1 cellular context compared by ENCODE assay signal in genomic region chr13:89402211-89402610, GRCh38.
TF ChIP-seq lines count a peak whose summit lies in the region.

No MANE protein-coding gene starts in this region.

TF ChIP-seq in HepG2, 621 proteins besides CTCF, POLR2A, EP300 and RAD21 (continued from another document):
- TF ChIP-seq ATF5 (CRISPR knock-in tag; IDR thresholded peaks at IDR 0.05; ENCODE audit: low read depth), result no peak
- TF ChIP-seq ZNF839 (CRISPR knock-in tag; IDR thresholded peaks at IDR 0.05; ENCODE audit: borderline replicate concordance), result no peak
- TF ChIP-seq ZNF713 (CRISPR knock-in tag; IDR thresholded peaks at IDR 0.05), result no peak
- TF ChIP-seq HNF1A (IDR thresholded peaks at IDR 0.05; ENCODE audit: low read depth), result no peak
- TF ChIP-seq HNF1A (CRISPR knock-in tag; IDR thresholded peaks at IDR 0.05; ENCODE audit: borderline replicate concordance), result no peak
